In the genomic region with DNA sequence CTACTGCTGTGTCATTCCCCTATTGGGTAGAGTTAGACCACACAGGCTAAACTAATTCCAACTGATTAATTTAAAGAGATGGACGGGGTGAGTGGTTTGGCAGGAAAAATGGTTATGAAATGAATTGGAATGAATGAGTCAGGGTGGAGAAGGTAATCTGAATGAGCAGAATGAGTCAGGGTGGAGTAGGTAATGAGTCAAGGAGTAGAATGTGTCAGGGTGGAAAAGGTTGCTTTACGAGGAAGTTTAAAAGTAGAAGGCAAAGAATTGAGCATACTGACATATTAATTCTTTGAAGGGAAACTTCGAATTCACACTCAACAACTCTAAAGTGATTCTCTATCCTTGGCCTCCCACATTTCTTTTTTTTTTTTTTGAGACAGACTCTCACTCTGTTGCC, we compare ENCODE assay signal across 12 cellular contexts. TPM values are rescaled to one million over a fixed set of nuclear protein-coding genes. Genes with fewer than 3 reads are reported as not detected.
DNase-seq lines count a peak whose midpoint lies in the region; ATAC-seq, FAIRE-seq and TF ChIP-seq lines count a peak whose summit lies in the region.
"Had no signal": no experiment of that assay in that cellular context is flagged by ENCODE, and none has a peak within 500 bp of the region (broad histone marks: within the 10 kb centered on the region; RNA-seq: fewer than 3 reads in every experiment).

No MANE protein-coding gene starts in this region.

- intact Hi-C loops in tibial artery (cut with DNase I; ENCODE audit: low total_unique reads) = no loop called here

- peak; percentile 71 for DNase-seq in AG20443 (ENCODE audit: low spot score)
- DNase-seq in HT-29 (ENCODE audit: low spot score) = peak; percentile 47
- DNase-seq in astrocyte of the cerebellum (ENCODE audit: low read depth) = peak; percentile 12
- DNase-seq in keratinocyte (ENCODE audit: low read depth, low spot score) = no peak
- no peak for DNase-seq in tibial artery
- DNase-seq in NK-92 (lab: John Stamatoyannopoulos, UW; ENCODE audit: unreplicated experiment) = no peak
- DNase-seq: activated effector memory CD4-positive, alpha-beta T cell treated with Interleukin-2 at 50 U/mL for 16 hours; naive B cell; NCI-H2029 treated with DMSO at 0.1 percent for 48 hours had no signal

- in situ Hi-C loops in astrocyte of the cerebellum (cut with HindIII; ENCODE audit: low sequenced_read_pairs) = no loop called here

- H4K20me1 ChIP-seq in keratinocyte (ENCODE audit: control insufficient read depth, extremely low read depth, insufficient read depth, low read length) = no peaks in the 10 kb centered on the region

- H3K4me1 ChIP-seq in keratinocyte (ENCODE audit: control insufficient read depth, extremely low read depth, insufficient read depth, low read length) (peaks cover 9% of the 10 kb centered on the region), tibial artery (no peaks in the 10 kb centered on the region)

- H3K9me3 ChIP-seq in keratinocyte (ENCODE audit: control insufficient read depth, low read depth, low read length) = peaks cover 4% of the 10 kb centered on the region
- H3K9me3 ChIP-seq in tibial artery = peaks cover 0 to 11% (median 6%) of the 10 kb centered on the region in 3 donors

- no peaks in the 10 kb centered on the region for H3K9me1 ChIP-seq in keratinocyte (ENCODE audit: control insufficient read depth, extremely low read depth, insufficient read depth, low read length)

- H3K27me3 ChIP-seq in keratinocyte (ENCODE audit: control insufficient read depth, extremely low read depth, insufficient read depth, low read length) = no peaks in the 10 kb centered on the region
- H3K27me3 ChIP-seq in tibial artery = no peaks in the 10 kb centered on the region

- no peak for ATAC-seq in HG03354 (IDR thresholded peaks at IDR 0.05; ENCODE audit: poor library complexity, severe bottlenecking, unreplicated experiment)
- no peak for ATAC-seq in GM21515 (IDR thresholded peaks at IDR 0.05; ENCODE audit: unreplicated experiment)
- ATAC-seq: stimulated activated memory B cell treated with anti-CD40 and anti-IgM and Interleukin-4, amounts not matched to agents 10 μg/mL and 1 μg/mL and 100 μg/mL, for 72 hours had no signal

- H3K9ac ChIP-seq in keratinocyte (ENCODE audit: control insufficient read depth, extremely low read depth, insufficient read depth, low read length) = no peak overlapping the region

- H3K79me2 ChIP-seq in keratinocyte (ENCODE audit: control insufficient read depth, insufficient read depth, low read length) = no peaks in the 10 kb centered on the region

- H3K27ac ChIP-seq in keratinocyte (ENCODE audit: control insufficient read depth, insufficient read depth, low read length) (no peak overlapping the region), tibial artery (no peak overlapping the region)

- peak; percentile 94 for FAIRE-seq in keratinocyte (lab: Jason Lieb, UNC)

- TF ChIP-seq CTCF in astrocyte of the cerebellum (IDR thresholded peaks at IDR 0.05; ENCODE audit: low read depth, low read length, missing control alignments) (no peak), keratinocyte (optimal IDR thresholded peaks at IDR 0.05 in 1 of 3, IDR thresholded peaks at IDR 0.05 in 1 of 3, conservative IDR thresholded peaks at IDR 0.05 in 1 of 3; ENCODE audit: extremely low read depth in 1 of 3, insufficient read depth in 2 of 3, low read length in 3 of 3) (no peak), tibial artery (IDR thresholded peaks at IDR 0.05) (no peak)

- H3K4me2 ChIP-seq in keratinocyte (ENCODE audit: control insufficient read depth, extremely low read depth, insufficient read depth, low read depth, low read length) = peak overlapping the region; percentile 48

- H3K36me3 ChIP-seq in keratinocyte (ENCODE audit: control insufficient read depth in 2 of 2, extremely low read depth in 1 of 2, insufficient read depth in 2 of 2, low read length in 2 of 2) (no peaks in the 10 kb centered on the region), tibial artery (no peaks in the 10 kb centered on the region)

- dilution Hi-C loops in keratinocyte (cut with MboI; ENCODE audit: extremely low pct_ligation_motif_present, low sequenced_read_pairs) = no loop called here

- H3K4me3 ChIP-seq in astrocyte of the cerebellum (ENCODE audit: low read depth, low read length) (no peak overlapping the region), keratinocyte (ENCODE audit: control insufficient read depth in 2 of 3, extremely low read depth in 1 of 3, insufficient read depth in 2 of 3, low read depth in 1 of 3, low read length in 3 of 3) (no peak overlapping the region), tibial artery (no peak overlapping the region)

- H2AFZ ChIP-seq in keratinocyte (ENCODE audit: control insufficient read depth, low read length) = no peak overlapping the region

RNA-seq across cellular contexts. Expression of gene ZNF121, which starts 12.7 kb away (rescaled TPM):
- total RNA-seq in HT-29 (2014; rRNA removed; shearing (Covaris generic)) = 21.5 and 26.6 TPM in 2 replicates
- 8.9 to 20.3 TPM (median 17.7 TPM) in 3 replicates for polyA plus RNA-seq in keratinocyte
- 7.1 TPM for polyA plus RNA-seq in keratinocyte (2011; ENCODE audit: low read depth)
- polyA plus RNA-seq in keratinocyte (2011; cell fraction: cytosol; rRNA removed) = 4.0 and 7.9 TPM in 2 replicates
- polyA plus RNA-seq in keratinocyte (2011; cell fraction: nucleus; rRNA removed) = 42.1 and 48.7 TPM in 2 replicates
- polyA plus RNA-seq in keratinocyte (2012; ENCODE audit: low replicate concordance) = 14.8 and 18.5 TPM in 2 replicates
- polyA minus RNA-seq in keratinocyte = 13.7 to 63.0 TPM (median 35.6 TPM) in 3 replicates
- polyA minus RNA-seq in keratinocyte (2011; cell fraction: cytosol; rRNA and poly(A)+ RNA removed) = 25.1 TPM
- 33.4 and 77.0 TPM in 2 replicates for polyA minus RNA-seq in keratinocyte (2011; cell fraction: nucleus; rRNA and poly(A)+ RNA removed)

RNA-seq across cellular contexts. Expression of gene ZNF561, which starts 24.0 kb away (rescaled TPM):
- total RNA-seq in HT-29 (2014; rRNA removed; shearing (Covaris generic)) = 4.7 and 11.3 TPM in 2 replicates
- polyA plus RNA-seq in keratinocyte = 38.2 to 66.1 TPM (median 56.3 TPM) in 3 replicates
- 30.4 TPM for polyA plus RNA-seq in keratinocyte (2011; ENCODE audit: low read depth)
- polyA plus RNA-seq in keratinocyte (2011; cell fraction: cytosol; rRNA removed) = 24.4 and 42.9 TPM in 2 replicates
- polyA plus RNA-seq in keratinocyte (2011; cell fraction: nucleus; rRNA removed) = 64.1 and 82.1 TPM in 2 replicates
- polyA plus RNA-seq in keratinocyte (2012; ENCODE audit: low replicate concordance) = 34.8 and 43.7 TPM in 2 replicates
- polyA minus RNA-seq in keratinocyte = 28.8 to 110 TPM (median 69.7 TPM) in 3 replicates
- 41.8 TPM for polyA minus RNA-seq in keratinocyte (2011; cell fraction: cytosol; rRNA and poly(A)+ RNA removed)
- polyA minus RNA-seq in keratinocyte (2011; cell fraction: nucleus; rRNA and poly(A)+ RNA removed) = 49.3 and 66.9 TPM in 2 replicates

RNA-seq across cellular contexts. Expression of gene ZNF426, which starts 58.6 kb away (rescaled TPM):
- total RNA-seq in HT-29 (2014; rRNA removed; shearing (Covaris generic)) = 1.4 and 2.3 TPM in 2 replicates
- polyA plus RNA-seq in keratinocyte = 10.8 to 13.8 TPM (median 12.1 TPM) in 3 replicates
- polyA plus RNA-seq in keratinocyte (2011; ENCODE audit: low read depth) = 12.3 TPM
- polyA plus RNA-seq in keratinocyte (2011; cell fraction: cytosol; rRNA removed) = 7.2 and 14.5 TPM in 2 replicates
- polyA plus RNA-seq in keratinocyte (2011; cell fraction: nucleus; rRNA removed) = 23.9 and 27.2 TPM in 2 replicates
- 7.7 and 14.9 TPM in 2 replicates for polyA plus RNA-seq in keratinocyte (2012; ENCODE audit: low replicate concordance)
- 9.3 to 40.2 TPM (median 36.8 TPM) in 3 replicates for polyA minus RNA-seq in keratinocyte
- polyA minus RNA-seq in keratinocyte (2011; cell fraction: cytosol; rRNA and poly(A)+ RNA removed) = 19.6 TPM
- 22.8 and 41.7 TPM in 2 replicates for polyA minus RNA-seq in keratinocyte (2011; cell fraction: nucleus; rRNA and poly(A)+ RNA removed)

Comparison
In these comparisons a context has a peak if more than half of its experiments do, and no peak if none do; other contexts are left out.
1. DNase-seq: peak in AG20443 (single experiment), HT-29 (single experiment) and astrocyte of the cerebellum (single experiment); none in keratinocyte (single experiment), tibial artery (0 of 2) and NK-92 (single experiment).